7 cellular contexts compared by ENCODE assay signal in genomic region chrX:41512853-41513252, GRCh38.
A peak's percentile ranks its signal among the peaks of the same experiment; 100 is the strongest.
DNase-seq lines count a peak whose midpoint lies in the region; ATAC-seq and TF ChIP-seq lines count a peak whose summit lies in the region.
"Not testable (repeated sequence)": the region's sequence is repeated elsewhere in the genome, so short reads cannot be mapped to it uniquely, and the experiment has no call there.

No MANE protein-coding gene starts in this region.

- H3K9me3 ChIP-seq in DND-41 (ENCODE audit: insufficient read depth, low read length, severe bottlenecking); KOPT-K1 (ENCODE audit: insufficient read depth, low read length, poor library complexity, severe bottlenecking); OCI-LY7 (ENCODE audit: low read length): not testable (repeated sequence)

- not testable (repeated sequence) for H3K27me3 ChIP-seq in DND-41 (ENCODE audit: insufficient read depth, low read length, poor library complexity)

- H3K27ac ChIP-seq in DND-41 (ENCODE audit: low read length): peak overlapping the region; percentile 50; the same call in 1 of the 2 replicates
- peak overlapping the region; percentile 47 for H3K27ac ChIP-seq in KOPT-K1 (ENCODE audit: low read depth, low read length, poor library complexity, severe bottlenecking)
- H3K27ac ChIP-seq in OCI-LY7 (ENCODE audit: low read depth, low read length, poor library complexity, severe bottlenecking): not testable (repeated sequence)

- not testable (repeated sequence) for H3K27ac Mint-ChIP-seq in activated CD4-positive, alpha-beta T cell treated with anti-CD3 and anti-CD28 coated beads, Interleukin-2, amount 10 ng/mL, durations not matched to agents 24 days and 14 days
- peak overlapping the region; percentile 20 for H3K27ac Mint-ChIP-seq in activated CD8-positive, alpha-beta T cell treated with anti-CD3 and anti-CD28 coated beads, Interleukin-2, amount 10 ng/mL, durations not matched to agents 7 days and 5 days
- peak overlapping the region; percentile 42 for H3K27ac Mint-ChIP-seq in activated naive CD8-positive, alpha-beta T cell treated with anti-CD3 and anti-CD28 coated beads, Interleukin-2, amount 10 ng/mL, durations not matched to agents 7 days and 5 days

- intact Hi-C loops in OCI-LY7 (cut with micrococcal nuclease; ENCODE audit: unreplicated experiment): not testable (repeated sequence)
- intact Hi-C loops in activated CD4-positive, alpha-beta T cell treated with anti-CD3 and anti-CD28 coated beads, Interleukin-2, amount 10 ng/mL, durations not matched to agents 24 days and 14 days (cut with micrococcal nuclease): loop anchor here (5.0 kb wide), 3 partner anchors 44 to 181 kb away; partner anchors contain the start of gene DDX3X

- peaks cover 19% of the 10 kb centered on the region for H3K4me1 ChIP-seq in DND-41 (ENCODE audit: insufficient read depth, low read length)
- H3K4me1 ChIP-seq in OCI-LY7 (ENCODE audit: insufficient read depth, low read length, poor library complexity, severe bottlenecking): peaks cover 33% of the 10 kb centered on the region

- not testable (repeated sequence) for H3K36me3 Mint-ChIP-seq in activated CD4-positive, alpha-beta T cell treated with anti-CD3 and anti-CD28 coated beads, Interleukin-2, amount 10 ng/mL, durations not matched to agents 24 days and 14 days (ENCODE audit: low read depth); activated CD8-positive, alpha-beta T cell treated with anti-CD3 and anti-CD28 coated beads, Interleukin-2, amount 10 ng/mL, durations not matched to agents 7 days and 5 days (ENCODE audit: low read depth); activated naive CD8-positive, alpha-beta T cell treated with anti-CD3 and anti-CD28 coated beads, Interleukin-2, amount 10 ng/mL, durations not matched to agents 7 days and 5 days

- POLR2A ChIA-PET in OCI-LY7 (lab: Charles Lee); activated naive CD8-positive, alpha-beta T cell treated with anti-CD3 and anti-CD28 coated beads, Interleukin-2, amount 10 ng/mL, durations not matched to agents 7 days and 5 days (lab: Charles Lee): not testable (repeated sequence)
- POLR2A ChIA-PET in activated CD8-positive, alpha-beta T cell treated with anti-CD3 and anti-CD28 coated beads, Interleukin-2, amount 10 ng/mL, durations not matched to agents 7 days and 5 days (lab: Charles Lee): interaction anchor here (1.1 kb wide), 1 partner anchor 15 kb away, joined by 4 read pairs; no protein-coding TSS in a partner anchor

- not testable (repeated sequence) for H4K20me1 ChIP-seq in DND-41 (ENCODE audit: insufficient read depth, low read length); OCI-LY7 (ENCODE audit: insufficient read depth, low read length)

- ATAC-seq in DND-41 (ENCODE audit: insufficient read depth, low read depth) (0 out of 3 replicates have a peak, but pooled peaks have one; percentile 36), GM19395 (IDR thresholded peaks at IDR 0.05; ENCODE audit: unreplicated experiment) (peak; percentile 11)
- ATAC-seq in activated CD8-positive, alpha-beta T cell treated with anti-CD3 and anti-CD28 coated beads, Interleukin-2, amount 10 ng/mL, durations not matched to agents 7 days and 5 days; activated naive CD8-positive, alpha-beta T cell treated with anti-CD3 and anti-CD28 coated beads, Interleukin-2, amount 10 ng/mL, durations not matched to agents 7 days and 5 days (ENCODE audit: low read depth): not testable (repeated sequence)

- peaks cover 26% of the 10 kb centered on the region for H3K4me1 Mint-ChIP-seq in activated CD4-positive, alpha-beta T cell treated with anti-CD3 and anti-CD28 coated beads, Interleukin-2, amount 10 ng/mL, durations not matched to agents 24 days and 14 days
- peaks cover 42% of the 10 kb centered on the region for H3K4me1 Mint-ChIP-seq in activated CD8-positive, alpha-beta T cell treated with anti-CD3 and anti-CD28 coated beads, Interleukin-2, amount 10 ng/mL, durations not matched to agents 7 days and 5 days (ENCODE audit: low read depth)
- peaks cover 14% of the 10 kb centered on the region for H3K4me1 Mint-ChIP-seq in activated naive CD8-positive, alpha-beta T cell treated with anti-CD3 and anti-CD28 coated beads, Interleukin-2, amount 10 ng/mL, durations not matched to agents 7 days and 5 days

- BruUV-seq in OCI-LY7 (replicated peaks; lab: Mats Ljungman, UMichigan): not testable (repeated sequence)

- not testable (repeated sequence) for H3K27me3 Mint-ChIP-seq in activated CD4-positive, alpha-beta T cell treated with anti-CD3 and anti-CD28 coated beads, Interleukin-2, amount 10 ng/mL, durations not matched to agents 24 days and 14 days; activated CD8-positive, alpha-beta T cell treated with anti-CD3 and anti-CD28 coated beads, Interleukin-2, amount 10 ng/mL, durations not matched to agents 7 days and 5 days (ENCODE audit: low read depth); activated naive CD8-positive, alpha-beta T cell treated with anti-CD3 and anti-CD28 coated beads, Interleukin-2, amount 10 ng/mL, durations not matched to agents 7 days and 5 days

- not testable (repeated sequence) for H3K9me2 ChIP-seq in OCI-LY7 (ENCODE audit: insufficient read depth, low read length)

- H3K9me3 Mint-ChIP-seq in activated CD4-positive, alpha-beta T cell treated with anti-CD3 and anti-CD28 coated beads, Interleukin-2, amount 10 ng/mL, durations not matched to agents 24 days and 14 days; activated CD8-positive, alpha-beta T cell treated with anti-CD3 and anti-CD28 coated beads, Interleukin-2, amount 10 ng/mL, durations not matched to agents 7 days and 5 days (ENCODE audit: insufficient read depth); activated naive CD8-positive, alpha-beta T cell treated with anti-CD3 and anti-CD28 coated beads, Interleukin-2, amount 10 ng/mL, durations not matched to agents 7 days and 5 days: not testable (repeated sequence)

- DNase-seq in DND-41 (peak; percentile 10), OCI-LY7 (ENCODE audit: low spot score) (peak; percentile 12)
- peak; percentile 56 for DNase-seq in activated CD4-positive, alpha-beta T cell treated with anti-CD3 and anti-CD28 coated beads, Interleukin-2, amount 10 ng/mL, durations not matched to agents 24 days and 14 days
- DNase-seq in activated CD8-positive, alpha-beta T cell treated with anti-CD3 and anti-CD28 coated beads, Interleukin-2, amount 10 ng/mL, durations not matched to agents 7 days and 5 days: not testable (repeated sequence)
- DNase-seq in activated naive CD8-positive, alpha-beta T cell treated with anti-CD3 and anti-CD28 coated beads, Interleukin-2, amount 10 ng/mL, durations not matched to agents 7 days and 5 days: peak; percentile 30

- H3K36me3 ChIP-seq in DND-41 (ENCODE audit: insufficient read depth, low read length); KOPT-K1 (ENCODE audit: insufficient read depth, low read length); OCI-LY7 (ENCODE audit: insufficient read depth, low read length): not testable (repeated sequence)

- H2AFZ ChIP-seq in DND-41 (ENCODE audit: low read depth, low read length): not testable (repeated sequence)
- peak overlapping the region; percentile 72; the same call in 1 of the 2 replicates for H2AFZ ChIP-seq in OCI-LY7 (ENCODE audit: low read length)

- not testable (repeated sequence) for H3K4me3 ChIP-seq in DND-41 (ENCODE audit: low read depth in 1 of 2, low read length in 2 of 2); OCI-LY7 (ENCODE audit: low read depth, low read length, poor library complexity, severe bottlenecking)

- H3K4me2 ChIP-seq in DND-41 (ENCODE audit: insufficient read depth, low read length): not testable (repeated sequence)
- peak overlapping the region; percentile 9; the same call in 1 of the 2 replicates for H3K4me2 ChIP-seq in OCI-LY7 (ENCODE audit: low read length)

- TF ChIP-seq CTCF in DND-41 (IDR thresholded peaks at IDR 0.05; ENCODE audit: borderline replicate concordance, extremely low read depth, low read length, poor library complexity, severe bottlenecking); OCI-LY7 (conservative IDR thresholded peaks at IDR 0.05; ENCODE audit: low read length): not testable (repeated sequence)

- CTCF ChIA-PET in OCI-LY7 (lab: Charles Lee; ENCODE audit: unreplicated experiment): not testable (repeated sequence)
- CTCF ChIA-PET in activated CD8-positive, alpha-beta T cell treated with anti-CD3 and anti-CD28 coated beads, Interleukin-2, amount 10 ng/mL, durations not matched to agents 7 days and 5 days (lab: Charles Lee): interaction anchor here (1.1 kb wide), 1 partner anchor 70 kb away, joined by 3 read pairs; no protein-coding TSS in a partner anchor

- not testable (repeated sequence) for H3K4me3 Mint-ChIP-seq in activated CD4-positive, alpha-beta T cell treated with anti-CD3 and anti-CD28 coated beads, Interleukin-2, amount 10 ng/mL, durations not matched to agents 24 days and 14 days; activated CD8-positive, alpha-beta T cell treated with anti-CD3 and anti-CD28 coated beads, Interleukin-2, amount 10 ng/mL, durations not matched to agents 7 days and 5 days; activated naive CD8-positive, alpha-beta T cell treated with anti-CD3 and anti-CD28 coated beads, Interleukin-2, amount 10 ng/mL, durations not matched to agents 7 days and 5 days

- H3K9ac ChIP-seq in DND-41 (ENCODE audit: low read depth, low read length): not testable (repeated sequence)

- not testable (repeated sequence) for H3K79me2 ChIP-seq in DND-41 (ENCODE audit: insufficient read depth, low read length); OCI-LY7 (ENCODE audit: insufficient read depth, low read depth, low read length)
